30 cellular contexts compared by ENCODE assay signal in genomic region chr12:9083793-9084192, GRCh38.
"Had no signal": no experiment of that assay in that cellular context is flagged by ENCODE, and none has a peak within 500 bp of the region (broad histone marks: within the 10 kb centered on the region; RNA-seq: fewer than 3 reads in every experiment).

No MANE protein-coding gene starts in this region.

- H3K4me3 ChIP-seq: coronary artery, dorsolateral prefrontal cortex, esophagus squamous epithelium, gastrocnemius medialis, heart right ventricle, left ventricle myocardium inferior, lower lobe of right lung, mucosa of descending colon had no signal

- H3K27ac ChIP-seq: coronary artery, dorsolateral prefrontal cortex, epithelial cell of prostate, esophagus squamous epithelium, gastrocnemius medialis, heart right ventricle, left ventricle myocardium inferior, lower lobe of right lung had no signal

- H3K4me1 Mint-ChIP-seq: endodermal cell; mesothelial cell of epicardium; naive thymus-derived CD8-positive, alpha-beta T cell had no signal

- H3K4me1 ChIP-seq: esophagus squamous epithelium, gastrocnemius medialis, lower lobe of right lung had no signal

- H3K27ac Mint-ChIP-seq: endodermal cell, mesothelial cell of epicardium, naive B cell had no signal

- H3K4me3 Mint-ChIP-seq: endodermal cell; mesothelial cell of epicardium; naive B cell; naive thymus-derived CD8-positive, alpha-beta T cell had no signal

- H3K27me3 ChIP-seq: dorsolateral prefrontal cortex, esophagus squamous epithelium, gastrocnemius medialis, heart right ventricle had no signal

- ATAC-seq: esophagus mucosa; gastrocnemius medialis; heart right ventricle; left cardiac atrium; left lobe of liver; lower lobe of right lung; mucosa of descending colon; naive thymus-derived CD8-positive, alpha-beta T cell had no signal

- DNase-seq: dermis blood vessel endothelial cell; dorsolateral prefrontal cortex; effector CD4-positive, alpha-beta T cell; effector memory CD4-positive, alpha-beta T cell; endodermal cell; erythroblast; esophagus squamous epithelium; foreskin fibroblast; foreskin melanocyte; gastrocnemius medialis; glutamatergic neuron; head of caudate nucleus; heart right ventricle; hippocampal formation; left cardiac atrium; left ventricle myocardium inferior; lower lobe of right lung; mesenchymal stem cell; mucosa of descending colon; naive B cell; naive thymus-derived CD8-positive, alpha-beta T cell had no signal

- FAIRE-seq: colon, endometrium, islet of Langerhans, keratinocyte had no signal
